ENCODE assay signal across 15 cellular contexts in the genomic region with DNA sequence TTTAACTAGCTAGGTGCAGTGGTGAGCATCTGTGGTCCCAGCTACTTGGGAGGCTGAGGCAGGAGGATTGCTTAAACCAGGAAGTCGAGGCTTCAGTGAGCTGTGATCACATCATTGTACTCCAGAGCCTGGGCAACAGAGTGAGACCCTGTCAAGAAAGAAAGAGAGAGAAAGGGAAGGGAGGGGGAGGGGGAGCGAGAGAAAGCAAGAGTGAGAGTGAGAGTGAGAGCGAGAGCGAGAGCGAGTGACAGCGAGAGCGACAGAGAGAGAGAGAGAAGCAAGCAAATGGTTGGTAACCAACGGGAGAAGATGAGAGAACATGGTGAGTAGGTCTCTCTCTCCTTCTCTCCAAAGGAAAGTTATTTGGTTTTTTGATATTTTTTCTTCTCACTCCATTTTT.
DNase-seq lines count a peak whose midpoint lies in the region; ATAC-seq, FAIRE-seq and TF ChIP-seq lines count a peak whose summit lies in the region.
"Had no signal": no experiment of that assay in that cellular context is flagged by ENCODE, and none has a peak within 500 bp of the region (broad histone marks: within the 10 kb centered on the region; RNA-seq: fewer than 3 reads in every experiment).

No MANE protein-coding gene starts in this region.

- TF ChIP-seq POLR2A in GM12892 (IDR thresholded peaks at IDR 0.05; ENCODE audit: low read depth, low read length) = no peak

- H3K9me3 Mint-ChIP-seq in WTC11 = peaks cover 3% of the 10 kb centered on the region; the same call in 1 of the 2 replicates
- H3K9me3 Mint-ChIP-seq in mesothelial cell of epicardium = peaks cover 3% of the 10 kb centered on the region
- peaks cover 11% of the 10 kb centered on the region for H3K9me3 Mint-ChIP-seq in type B pancreatic cell

- TF ChIP-seq CTCF in WTC11 (IDR thresholded peaks at IDR 0.05) (no peak), mesothelial cell of epicardium (IDR thresholded peaks at IDR 0.05; ENCODE audit: unreplicated experiment) (no peak), type B pancreatic cell (conservative IDR thresholded peaks at IDR 0.05) (no peak)

- CTCF ChIA-PET in WTC11 (lab: Charles Lee) = interaction anchor here (1.0 to 3.2 kb wide), 2 partner anchors 85 to 93 kb away, joined by 3 to 9 read pairs; partner anchors contain the start of gene CREB3L2

- H3K4me1 Mint-ChIP-seq in WTC11 (peaks cover 48% of the 10 kb centered on the region), mesothelial cell of epicardium (peaks cover 11% of the 10 kb centered on the region), type B pancreatic cell (ENCODE audit: unreplicated experiment) (peaks cover 19% of the 10 kb centered on the region)

- peak; percentile 49 for ATAC-seq in GM18867 (IDR thresholded peaks at IDR 0.05; ENCODE audit: unreplicated experiment)
- no peak for ATAC-seq in WTC11
- ATAC-seq: Panc1 had no signal

- H3K4me3 Mint-ChIP-seq in WTC11 = no peak overlapping the region
- no peak overlapping the region for H3K4me3 Mint-ChIP-seq in mesothelial cell of epicardium
- no peak overlapping the region for H3K4me3 Mint-ChIP-seq in type B pancreatic cell

- H3K36me3 Mint-ChIP-seq in WTC11 = peaks cover 41% of the 10 kb centered on the region
- H3K36me3 Mint-ChIP-seq in mesothelial cell of epicardium = peaks cover 34% of the 10 kb centered on the region
- peaks cover 46% of the 10 kb centered on the region for H3K36me3 Mint-ChIP-seq in type B pancreatic cell

- H3K27me3 Mint-ChIP-seq in WTC11 (ENCODE audit: low read depth) (no peaks in the 10 kb centered on the region), mesothelial cell of epicardium (ENCODE audit: low read depth) (no peaks in the 10 kb centered on the region), type B pancreatic cell (no peaks in the 10 kb centered on the region)

- peak overlapping the region; percentile 56 for H3K27ac Mint-ChIP-seq in WTC11
- H3K27ac Mint-ChIP-seq in mesothelial cell of epicardium = peak overlapping the region; percentile 79
- peak overlapping the region; percentile 42 for H3K27ac Mint-ChIP-seq in type B pancreatic cell

- POLR2A ChIA-PET in WTC11 (lab: Charles Lee) = no interaction called here

- DNase-seq in WTC11 (ENCODE audit: low spot score) = no peak
- no peak for DNase-seq in mesothelial cell of epicardium (ENCODE audit: low spot score in 2 of 2, unreplicated experiment in 2 of 2)
- no peak for DNase-seq in type B pancreatic cell (ENCODE audit: extremely low spot score, unreplicated experiment)
- no peak for DNase-seq in MV-4-11 (lab: John Stamatoyannopoulos, UW)
- no peak for DNase-seq in GM12892 (ENCODE audit: insufficient read length)
- DNase-seq in NCI-H187 (lab: John Stamatoyannopoulos, UW) = no peak
- DNase-seq: activated effector memory CD4-positive, alpha-beta T cell treated with Interleukin-2 at 50 U/mL for 16 hours; amygdala; hypothalamus; NCI-H1092 treated with DMSO at 0.1 percent for 48 hours; stimulated activated CD4-positive, alpha-beta T cell treated with anti-CD3 and anti-CD28 coated beads, Interleukin-4, amount 100 ng/mL, for 24 hours; testis had no signal

- FAIRE-seq in GM12892 (lab: Jason Lieb, UNC) = no peak
- FAIRE-seq: endometrium had no signal

TF ChIP-seq in WTC11, 78 proteins besides CTCF, POLR2A, EP300 and RAD21:
- TF ChIP-seq NR3C1 (CRISPR knock-in tag; conservative IDR thresholded peaks at IDR 0.05; ENCODE audit: low read depth) = no peak
- TF ChIP-seq ZNF121 (CRISPR knock-in tag; IDR thresholded peaks at IDR 0.05) = peak; percentile 86
